In genomic region chr2:44244135-44244871, GRCh38 we compare ENCODE assay signal across 8 cellular contexts. TPM values are rescaled to one million over a fixed set of nuclear protein-coding genes. Genes with fewer than 3 reads are reported as not detected.
DNase-seq lines count a peak whose midpoint lies in the region; ATAC-seq and TF ChIP-seq lines count a peak whose summit lies in the region.

No MANE protein-coding gene starts in this region.

- CTCF ChIA-PET in CD4-positive, alpha-beta T cell (lab: Charles Lee): interaction anchor here (0.7 to 1.0 kb wide), 8 partner anchors 12 to 1455 kb away, joined by 3 to 7 read pairs (median 4); partner anchors contain the start of genes CAMKMT and PREPL
- CTCF ChIA-PET in activated CD4-positive, alpha-beta memory T cell treated with anti-CD3 and anti-CD28 coated beads for 36 hours (lab: Charles Lee): interaction anchor here (0.6 to 4.6 kb wide), 22 partner anchors 8 to 1993 kb away, joined by 3 to 27 read pairs (median 4); no protein-coding TSS in a partner anchor

- peak; percentile 71 for TF ChIP-seq CTCF in CD4-positive, alpha-beta T cell (IDR thresholded peaks at IDR 0.05)
- peak; percentile 79 for TF ChIP-seq CTCF in mesothelial cell of epicardium (IDR thresholded peaks at IDR 0.05; ENCODE audit: unreplicated experiment)

- peak overlapping the region; percentile 37 for H3K27ac Mint-ChIP-seq in CD4-positive, alpha-beta T cell
- H3K27ac Mint-ChIP-seq in activated CD4-positive, alpha-beta memory T cell treated with anti-CD3 and anti-CD28 coated beads for 36 hours: no peak overlapping the region
- no peak overlapping the region for H3K27ac Mint-ChIP-seq in mesothelial cell of epicardium

- POLR2A ChIA-PET in CD4-positive, alpha-beta T cell (lab: Charles Lee): interaction anchor here (0.7 to 1.0 kb wide), 2 partner anchors 76 to 99 kb away, joined by 4 read pairs; partner anchors contain the start of gene PPM1B
- POLR2A ChIA-PET in activated CD4-positive, alpha-beta memory T cell treated with anti-CD3 and anti-CD28 coated beads for 36 hours (lab: Charles Lee): interaction anchor here (0.6 kb wide), 1 partner anchor 36 kb away, joined by 3 read pairs; no protein-coding TSS in a partner anchor

- no peak overlapping the region for H3K27ac ChIP-seq in CD4-positive, alpha-beta T cell (ENCODE audit: low read depth, low read length)

- no peaks in the 10 kb centered on the region for H3K36me3 Mint-ChIP-seq in CD4-positive, alpha-beta T cell (ENCODE audit: low read depth)
- no peaks in the 10 kb centered on the region for H3K36me3 Mint-ChIP-seq in activated CD4-positive, alpha-beta memory T cell treated with anti-CD3 and anti-CD28 coated beads for 36 hours
- H3K36me3 Mint-ChIP-seq in mesothelial cell of epicardium: no peaks in the 10 kb centered on the region

- H3K27me3 Mint-ChIP-seq in CD4-positive, alpha-beta T cell: no peaks in the 10 kb centered on the region
- H3K27me3 Mint-ChIP-seq in activated CD4-positive, alpha-beta memory T cell treated with anti-CD3 and anti-CD28 coated beads for 36 hours: no peaks in the 10 kb centered on the region
- H3K27me3 Mint-ChIP-seq in mesothelial cell of epicardium (ENCODE audit: low read depth): no peaks in the 10 kb centered on the region

- peak overlapping the region; percentile 94 for H3K4me3 Mint-ChIP-seq in CD4-positive, alpha-beta T cell
- peak overlapping the region; percentile 66 for H3K4me3 Mint-ChIP-seq in activated CD4-positive, alpha-beta memory T cell treated with anti-CD3 and anti-CD28 coated beads for 36 hours
- H3K4me3 Mint-ChIP-seq in mesothelial cell of epicardium: peak overlapping the region; percentile 63

- H3K9me3 ChIP-seq in CD4-positive, alpha-beta T cell (ENCODE audit: control insufficient read depth, low read length): no peaks in the 10 kb centered on the region

- H3K27me3 ChIP-seq in CD4-positive, alpha-beta T cell (ENCODE audit: control insufficient read depth, insufficient read depth, low read length): no peaks in the 10 kb centered on the region

- H3K4me1 Mint-ChIP-seq in CD4-positive, alpha-beta T cell (ENCODE audit: low read depth): peaks cover 36% of the 10 kb centered on the region
- peaks cover 12% of the 10 kb centered on the region for H3K4me1 Mint-ChIP-seq in activated CD4-positive, alpha-beta memory T cell treated with anti-CD3 and anti-CD28 coated beads for 36 hours (ENCODE audit: low read depth)
- H3K4me1 Mint-ChIP-seq in mesothelial cell of epicardium: peaks cover 28% of the 10 kb centered on the region

- peak; percentile 25 to 50 (median 34) for DNase-seq in CD4-positive, alpha-beta T cell
- DNase-seq in HK-2 (ENCODE audit: unreplicated experiment) (peak; percentile 51), NCI-H774 (lab: John Stamatoyannopoulos, UW) (peak; percentile 81), mesothelial cell of epicardium (ENCODE audit: low spot score in 2 of 2, unreplicated experiment in 2 of 2) (peak in 1 of 2 experiments; percentile 43)
- DNase-seq in activated CD4-positive, alpha-beta memory T cell treated with anti-CD3 and anti-CD28 coated beads for 36 hours: peak; percentile 64
- DNase-seq in effector CD4-positive, alpha-beta T cell: peak; percentile 46
- peak; percentile 14 to 27 for DNase-seq in stimulated activated CD8-positive, alpha-beta memory T cell treated with anti-CD3 and anti-CD28 coated beads, Interleukin-4, amount 100 ng/mL, for 1 hour (ENCODE audit: low read depth in 2 of 2, low spot score in 1 of 2)

- peak; percentile 95 for ATAC-seq in CD4-positive, alpha-beta T cell (ENCODE audit: poor library complexity)
- ATAC-seq in GM21717 (IDR thresholded peaks at IDR 0.05; ENCODE audit: unreplicated experiment): no peak

- no peaks in the 10 kb centered on the region for H3K9me3 Mint-ChIP-seq in CD4-positive, alpha-beta T cell
- H3K9me3 Mint-ChIP-seq in activated CD4-positive, alpha-beta memory T cell treated with anti-CD3 and anti-CD28 coated beads for 36 hours: no peaks in the 10 kb centered on the region
- no peaks in the 10 kb centered on the region for H3K9me3 Mint-ChIP-seq in mesothelial cell of epicardium

- intact Hi-C loops in CD4-positive, alpha-beta T cell (cut with DNase I, micrococcal nuclease): loop anchor here (2.0 to 10.0 kb wide), 8 partner anchors 37 to 713 kb away; partner anchors contain the start of genes LRPPRC (in 1 of the 2) and PPM1B (in 1 of the 2)
- intact Hi-C loops in activated CD4-positive, alpha-beta memory T cell treated with anti-CD3 and anti-CD28 coated beads for 36 hours (cut with micrococcal nuclease): loop anchor here (1.0 to 10.0 kb wide), 5 partner anchors 98 to 710 kb away; no protein-coding TSS in a partner anchor

RNA-seq across cellular contexts. Expression of gene SLC3A1, which starts 31.0 kb away (rescaled TPM):
- total RNA-seq in CD4-positive, alpha-beta T cell: under 1 TPM; 0.36 to 0.69 TPM
- under 1 TPM in 1 of 2 experiments, not detected in 1; 0.17 TPM for total RNA-seq in activated CD4-positive, alpha-beta memory T cell treated with anti-CD3 and anti-CD28 coated beads for 36 hours
- total RNA-seq in mesothelial cell of epicardium: 0.38 TPM in 1 of 3 replicates, not detected in the others
